ENCODE assay signal across 7 cellular contexts in the genomic region with DNA sequence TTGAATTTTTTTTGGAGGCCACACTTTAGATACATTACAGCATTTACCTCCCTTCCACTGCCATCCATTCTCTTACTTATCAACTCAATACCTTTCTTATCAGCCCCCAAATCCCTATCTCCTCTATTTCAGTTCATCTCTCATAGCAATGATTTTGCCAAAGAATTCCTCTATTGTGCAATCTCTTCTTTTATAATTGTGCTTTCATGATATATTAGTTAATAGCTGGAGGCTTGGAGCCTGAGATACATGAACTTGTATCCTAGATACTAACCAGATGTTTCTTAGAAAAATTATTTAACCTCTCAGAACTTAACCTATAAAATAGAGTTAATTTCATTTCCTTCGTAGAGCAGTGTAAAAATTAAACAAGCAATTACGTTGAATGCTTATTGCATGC.
"Had no signal": no experiment of that assay in that cellular context is flagged by ENCODE, and none has a peak within 500 bp of the region (broad histone marks: within the 10 kb centered on the region; RNA-seq: fewer than 3 reads in every experiment).

No MANE protein-coding gene starts in this region.

- ATAC-seq: HCT116 had no signal

- H2AFZ ChIP-seq: GM23248 had no signal

- FAIRE-seq: HTR-8/SVneo had no signal

- H3K27ac ChIP-seq: GM23248 had no signal

- H3K9ac ChIP-seq: GM23248 had no signal

- H3K9me3 ChIP-seq: HAP-1 had no signal

- H3K4me3 ChIP-seq: GM23248, HAP-1 had no signal

- H3K4me1 ChIP-seq: HAP-1 had no signal

- H3K36me3 ChIP-seq: HAP-1 had no signal

- DNase-seq: GM23248, GOT3, H7, KBM-7 had no signal
